In genomic region chr9:131717719-131718460, GRCh38 we compare ENCODE assay signal across 18 cellular contexts. TPM values are rescaled to one million over a fixed set of nuclear protein-coding genes. Genes with fewer than 3 reads are reported as not detected.
DNase-seq lines count a peak whose midpoint lies in the region; ATAC-seq, FAIRE-seq and TF ChIP-seq lines count a peak whose summit lies in the region.
"Had no signal": no experiment of that assay in that cellular context is flagged by ENCODE, and none has a peak within 500 bp of the region (broad histone marks: within the 10 kb centered on the region; RNA-seq: fewer than 3 reads in every experiment).

No MANE protein-coding gene starts in this region.

- peaks cover 15 to 90% (median 56%) of the 10 kb centered on the region in 12 donors for H3K4me1 ChIP-seq in heart left ventricle
- no peaks in the 10 kb centered on the region for H3K4me1 ChIP-seq in K562 (replicated peaks in 1 of 2; ENCODE audit: control insufficient read depth in 2 of 2, insufficient read depth in 2 of 2, low read length in 2 of 2)
- peaks cover 5 to 22% of the 10 kb centered on the region in 2 donors for H3K4me1 ChIP-seq in naive thymus-derived CD4-positive, alpha-beta T cell (ENCODE audit: control insufficient read depth in 2 of 2, insufficient read depth in 2 of 2, low read length in 2 of 2)
- H3K4me1 ChIP-seq in vagina: peaks cover 66% of the 10 kb centered on the region

- WGBS in heart left ventricle, 4 donors: 84 to 91% (median 87%) methylated on average over 14 of the region's 14 CpGs
- 68% methylated on average over 9 of the region's 14 CpGs for WGBS in K562 (ENCODE audit: insufficient coverage, low coverage, missing lambda C conversion rate)

- H3K27ac Mint-ChIP-seq in naive thymus-derived CD4-positive, alpha-beta T cell: peak overlapping the region in 5 of 9 donors; percentile 10 to 61 (median 24)
- H3K27ac Mint-ChIP-seq: GM23338 had no signal

- TF ChIP-seq CTCF in heart left ventricle (IDR thresholded peaks at IDR 0.05) (no peak), K562 (IDR thresholded peaks at IDR 0.05 in 2 of 3, conservative IDR thresholded peaks at IDR 0.05 in 1 of 3; ENCODE audit: insufficient read depth in 2 of 3, low read depth in 1 of 3, low read length in 3 of 3) (no peak), vagina (IDR thresholded peaks at IDR 0.05) (no peak), GM13977 (IDR thresholded peaks at IDR 0.05; ENCODE audit: extremely low read depth, insufficient read depth, missing control alignments) (no peak)

- no peak overlapping the region for H3K4me3 Mint-ChIP-seq in naive thymus-derived CD4-positive, alpha-beta T cell
- H3K4me3 Mint-ChIP-seq: GM23338; neural crest cell; stimulated activated naive CD8-positive, alpha-beta T cell treated with anti-CD3 and anti-CD28 coated beads, Interleukin-15, Interleukin-2, amounts not matched to agents 100 ng/mL and 50 ng/mL, for 24 hours had no signal

- no peak overlapping the region for H3K9ac ChIP-seq in K562 (ENCODE audit: insufficient read depth in 1 of 2, low read depth in 2 of 2, low read length in 2 of 2)

- POLR2A ChIA-PET in K562 (lab: Yijun Ruan, JAX): interaction anchor here (0.8 to 1.5 kb wide), 4 partner anchors 9 to 462 kb away, joined by 3 to 7 read pairs (median 4); no protein-coding TSS in a partner anchor
- POLR2A ChIA-PET in naive thymus-derived CD4-positive, alpha-beta T cell (lab: Charles Lee): no interaction called here

- H3K4me1 Mint-ChIP-seq in naive thymus-derived CD4-positive, alpha-beta T cell: peaks cover 26 to 82% (median 60%) of the 10 kb centered on the region in 7 donors

- TF ChIP-seq RAD21 in K562 (CRISPR knock-in tag; conservative IDR thresholded peaks at IDR 0.05 in 1 of 2, IDR thresholded peaks at IDR 0.05 in 1 of 2): no peak

- H3K27me3 Mint-ChIP-seq in naive thymus-derived CD4-positive, alpha-beta T cell: no peaks in the 10 kb centered on the region
- H3K27me3 Mint-ChIP-seq: stimulated activated naive CD8-positive, alpha-beta T cell treated with anti-CD3 and anti-CD28 coated beads, Interleukin-15, Interleukin-2, amounts not matched to agents 100 ng/mL and 50 ng/mL, for 24 hours had no signal

- in situ Hi-C loops in K562 (cut with MboI) (loop anchor here (25.0 kb wide), 1 partner anchor 1006 kb away; no protein-coding TSS in a partner anchor), GM13977 (cut with MboI; ENCODE audit: low pct_unique_long_range_greater_than_20kb, low sequenced_read_pairs, unreplicated experiment) (no loop called here)

- H3K27me3 ChIP-seq in heart left ventricle: no peaks in the 10 kb centered on the region
- no peaks in the 10 kb centered on the region for H3K27me3 ChIP-seq in K562 (ENCODE audit: control insufficient read depth in 2 of 2, insufficient read depth in 2 of 2, low read length in 2 of 2)
- no peaks in the 10 kb centered on the region for H3K27me3 ChIP-seq in naive thymus-derived CD4-positive, alpha-beta T cell (ENCODE audit: control insufficient read depth in 2 of 2, insufficient read depth in 2 of 2, low read length in 2 of 2)
- H3K27me3 ChIP-seq in vagina: no peaks in the 10 kb centered on the region
- H3K27me3 ChIP-seq: adrenal gland, esophagus muscularis mucosa had no signal

- no peak for TF ChIP-seq EP300 in K562 (IDR thresholded peaks at IDR 0.05; ENCODE audit: low read length)

- DNase-seq in heart left ventricle: no peak
- no peak for DNase-seq in Right ventricle myocardium superior
- no peak for DNase-seq in K562 (ENCODE audit: extremely low read depth in 1 of 4, low spot score in 3 of 4)
- DNase-seq in naive thymus-derived CD4-positive, alpha-beta T cell: no peak
- DNase-seq in vagina (ENCODE audit: extremely low spot score in 2 of 2): no peak
- DNase-seq in GM13977 (ENCODE audit: low spot score): no peak
- no peak for DNase-seq in Kasumi-1 (lab: John Stamatoyannopoulos, UW)
- DNase-seq: adrenal gland; hypothalamus; NCI-H1048; NK-92 treated with Interleukin-12 subunit alpha and Interleukin-12 subunit beta, amount 100 ng/mL, for 24 hours; SHP77 treated with DMSO at 0.1 percent for 48 hours had no signal

- H2AFZ ChIP-seq in K562 (ENCODE audit: low read depth, low read length): no peak overlapping the region
- H2AFZ ChIP-seq: GM23338 had no signal

- ATAC-seq in heart left ventricle: no peak
- ATAC-seq in Right ventricle myocardium superior (ENCODE audit: poor library complexity): no peak
- no peak for ATAC-seq in K562
- ATAC-seq in naive thymus-derived CD4-positive, alpha-beta T cell: no peak
- no peak for ATAC-seq in HG03460 (IDR thresholded peaks at IDR 0.05; ENCODE audit: unreplicated experiment)
- ATAC-seq: GM23338 had no signal

- BruUV-seq in K562 (replicated peaks; lab: Mats Ljungman, UMichigan): no TSS peak

- H4K20me1 ChIP-seq in K562 (replicated peaks; ENCODE audit: control insufficient read depth, insufficient read depth, low read length): peaks cover 21% of the 10 kb centered on the region

- H3K4me3 ChIP-seq in heart left ventricle: no peak overlapping the region
- H3K4me3 ChIP-seq in K562: no peak overlapping the region
- H3K4me3 ChIP-seq in naive thymus-derived CD4-positive, alpha-beta T cell (ENCODE audit: low read length): no peak overlapping the region
- H3K4me3 ChIP-seq in vagina: no peak overlapping the region
- H3K4me3 ChIP-seq: adrenal gland, coronary artery, esophagus muscularis mucosa, GM23338 had no signal

- intact Hi-C loops in heart left ventricle (cut with DNase I) (loop anchor here in 2 of 10 donors (2.0 to 5.0 kb wide), 2 partner anchors 39 to 51 kb away; no protein-coding TSS in a partner anchor), Right ventricle myocardium superior (cut with DNase I) (no loop called here), K562 (cut with micrococcal nuclease) (no loop called here), vagina (cut with DNase I) (no loop called here)
- intact Hi-C loops in naive thymus-derived CD4-positive, alpha-beta T cell (cut with micrococcal nuclease): no loop called here

- CTCF ChIA-PET in K562 (lab: Yijun Ruan, JAX; ENCODE audit: low intra/inter-chr PET ratio): no interaction called here
- CTCF ChIA-PET in naive thymus-derived CD4-positive, alpha-beta T cell (lab: Charles Lee): interaction anchor here (0.8 kb wide), 1 partner anchor 23 kb away, joined by 3 read pairs; no protein-coding TSS in a partner anchor

- H3K9me1 ChIP-seq in K562 (ENCODE audit: control insufficient read depth, insufficient read depth, low read length): peaks cover 4% of the 10 kb centered on the region

- H3K9me3 Mint-ChIP-seq in naive thymus-derived CD4-positive, alpha-beta T cell: no peaks in the 10 kb centered on the region
- H3K9me3 Mint-ChIP-seq: GM23338; neural crest cell; stimulated activated naive CD8-positive, alpha-beta T cell treated with anti-CD3 and anti-CD28 coated beads, Interleukin-15, Interleukin-2, amounts not matched to agents 100 ng/mL and 50 ng/mL, for 24 hours had no signal

- peaks cover 0 to 27% (median 10%) of the 10 kb centered on the region in 5 donors for H3K36me3 Mint-ChIP-seq in naive thymus-derived CD4-positive, alpha-beta T cell

- no peak for FAIRE-seq in K562 (lab: Jason Lieb, UNC)

- TF ChIP-seq POLR2A in heart left ventricle (IDR thresholded peaks at IDR 0.05): no peak
- no peak for TF ChIP-seq POLR2A in K562 (conservative IDR thresholded peaks at IDR 0.05)
- no peak for TF ChIP-seq POLR2A in vagina (IDR thresholded peaks at IDR 0.05)

- H3K79me2 ChIP-seq in K562 (ENCODE audit: control insufficient read depth, insufficient read depth, low read length): peaks cover 15% of the 10 kb centered on the region; the same call in 1 of the 3 replicates

- H3K4me2 ChIP-seq in K562 (ENCODE audit: insufficient read depth, low read length): no peak overlapping the region
- H3K4me2 ChIP-seq: GM23338 had no signal

- peak overlapping the region in 10 of 12 donors; percentile 1 to 88 (median 24) for H3K27ac ChIP-seq in heart left ventricle
- no peak overlapping the region for H3K27ac ChIP-seq in K562 (ENCODE audit: extremely low read depth, low read depth, low read length)
- no peak overlapping the region for H3K27ac ChIP-seq in naive thymus-derived CD4-positive, alpha-beta T cell (ENCODE audit: low read depth, low read length)
- peak overlapping the region; percentile 2 for H3K27ac ChIP-seq in vagina

- H3K36me3 ChIP-seq in heart left ventricle: peaks cover 0 to 7% (median 0%) of the 10 kb centered on the region in 9 donors
- H3K36me3 ChIP-seq in K562 (ENCODE audit: control insufficient read depth, insufficient read depth, low read length): 0 out of 3 replicates have a peak, but pooled peaks cover 3% of the 10 kb centered on the region
- peaks cover 0 to 7% (median 3%) of the 10 kb centered on the region in 3 experiments for H3K36me3 ChIP-seq in naive thymus-derived CD4-positive, alpha-beta T cell (ENCODE audit: control insufficient read depth in 2 of 3, insufficient read depth in 3 of 3, low read length in 3 of 3)
- no peaks in the 10 kb centered on the region for H3K36me3 ChIP-seq in vagina
- H3K36me3 ChIP-seq: adrenal gland had no signal

- no peaks in the 10 kb centered on the region for H3K9me3 ChIP-seq in heart left ventricle
- H3K9me3 ChIP-seq in K562 (replicated peaks; ENCODE audit: control insufficient read depth, insufficient read depth, low read depth, low read length): no peaks in the 10 kb centered on the region
- H3K9me3 ChIP-seq in naive thymus-derived CD4-positive, alpha-beta T cell (ENCODE audit: control insufficient read depth in 2 of 3, low read length in 3 of 3): no peaks in the 10 kb centered on the region
- H3K9me3 ChIP-seq in vagina: no peaks in the 10 kb centered on the region
- H3K9me3 ChIP-seq: adrenal gland, esophagus muscularis mucosa had no signal

RNA-seq across cellular contexts. Expression of gene RAPGEF1, which starts 22.0 kb away (rescaled TPM):
- total RNA-seq in heart left ventricle: 100 to 1,000 TPM in 7 of 9 donors, 10 to 100 TPM in 2; 81.9 to 161 (median 116) TPM
- polyA plus RNA-seq in heart left ventricle: 100 to 1,000 TPM in 1 of 2 donors, 10 to 100 TPM in 1; 50.6 to 114 TPM
- 119 TPM for total RNA-seq in Right ventricle myocardium superior
- total RNA-seq in K562 (2011; cell fraction: chromatin; rRNA removed; ENCODE audit: low replicate concordance): 42.0 and 63.9 TPM in 2 replicates
- 20.0 and 28.9 TPM in 2 replicates for total RNA-seq in K562 (2011; cell fraction: nucleolus; rRNA removed)
- total RNA-seq in K562 (2011; cell fraction: nucleoplasm; rRNA removed): 26.3 and 27.1 TPM in 2 replicates
- total RNA-seq in K562 (2014; rRNA removed): 19.9 and 25.5 TPM in 2 replicates
- 13.7 and 15.8 TPM in 2 replicates for total RNA-seq in K562 (2014; rRNA removed; fragmentation: Illumina TruSeq; extraction: Trizol)
- 17.8 and 19.2 TPM in 2 replicates for total RNA-seq in K562 (2015; rRNA removed; fragmentation: Illumina TruSeq; extraction: Trizol)
- total RNA-seq in K562 (2021): 36.4 and 44.1 TPM in 2 replicates
- polyA plus RNA-seq in K562 (2011; rRNA removed): 22.9 and 27.1 TPM in 2 replicates
- 22.7 and 25.8 TPM in 2 replicates for polyA plus RNA-seq in K562 (2011; cell fraction: cytosol; rRNA removed)
- 26.4 and 33.4 TPM in 2 replicates for polyA plus RNA-seq in K562 (2011; cell fraction: nucleus; rRNA removed)
- polyA plus RNA-seq in K562 (2012): 25.0 and 32.0 TPM in 2 replicates
- polyA plus RNA-seq in K562 (2014; fragmentation: Illumina TruSeq; extraction: Trizol): 26.6 TPM in 2 replicates
- polyA plus RNA-seq in K562 (2014; fragmentation: Nextera tagmentation; extraction: Ambion mirVana): under 1 TPM; 0.06 to 0.10 TPM
- 23.2 and 27.9 TPM in 2 replicates for polyA plus RNA-seq in K562 (2014; rRNA removed)
- 19.9 and 22.5 TPM in 2 replicates for polyA minus RNA-seq in K562 (2011; rRNA and poly(A)+ RNA removed)
- polyA minus RNA-seq in K562 (2011; cell fraction: cytosol; rRNA and poly(A)+ RNA removed): 13.9 and 19.5 TPM in 2 replicates
- polyA minus RNA-seq in K562 (2011; cell fraction: nucleus; rRNA and poly(A)+ RNA removed): 10.1 and 12.6 TPM in 2 replicates
- 100 to 1,000 TPM in 2 of 5 experiments, 10 to 100 TPM in 3; 81.1 to 181 (median 85.8) TPM for total RNA-seq in naive thymus-derived CD4-positive, alpha-beta T cell
- 1 to 10 TPM; 1.2 to 4.7 TPM for polyA plus RNA-seq in naive thymus-derived CD4-positive, alpha-beta T cell
- 57.9 TPM for total RNA-seq in vagina

Comparison
In these comparisons a context has a peak if more than half of its experiments do, and no peak if none do; other contexts are left out.
1. H3K27ac ChIP-seq: peak in heart left ventricle (10 of 12) and vagina (single experiment); none in K562 (single experiment) and naive thymus-derived CD4-positive, alpha-beta T cell (single experiment).